In the genomic region with DNA sequence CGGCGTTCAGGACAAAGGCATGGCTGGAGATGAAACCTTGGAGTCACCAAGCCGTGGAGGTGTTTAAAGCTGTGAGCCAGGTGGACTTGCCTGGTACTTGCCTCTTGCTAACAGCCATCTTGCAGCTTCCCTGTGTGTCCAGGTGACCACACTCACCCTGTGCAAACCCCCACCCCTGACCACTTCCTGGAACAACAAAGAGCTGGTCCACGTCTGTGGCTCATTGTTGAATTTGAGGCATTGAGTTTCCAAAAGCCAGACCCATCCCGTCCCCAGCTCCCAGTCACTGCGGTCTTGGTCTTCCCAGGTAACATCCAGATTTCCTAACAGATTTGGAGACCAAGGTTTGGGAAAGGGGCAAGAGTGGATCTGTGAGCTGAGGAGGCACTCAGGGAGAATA, we compare ENCODE assay signal across 18 cellular contexts.
"Had no signal": no experiment of that assay in that cellular context is flagged by ENCODE, and none has a peak within 500 bp of the region (broad histone marks: within the 10 kb centered on the region; RNA-seq: fewer than 3 reads in every experiment).

No MANE protein-coding gene starts in this region.

- H2AFZ ChIP-seq: hepatocyte had no signal

- H3K27me3 ChIP-seq: colonic mucosa, hepatocyte, spleen, thyroid gland, upper lobe of left lung had no signal

- H3K9me3 ChIP-seq: colonic mucosa, psoas muscle, spleen, thyroid gland, upper lobe of left lung had no signal

- H3K27ac ChIP-seq: colonic mucosa, psoas muscle, spleen, thyroid gland, upper lobe of left lung had no signal

- DNase-seq: colonic mucosa; dermis blood vessel endothelial cell; foreskin melanocyte; kidney; mesenchymal stem cell; naive B cell; retina; spleen; stimulated activated CD4-positive, alpha-beta T cell treated with anti-CD3 and anti-CD28 coated beads, Interleukin-15, amount 100 ng/mL, for 24 hours; stimulated activated CD4-positive, alpha-beta T cell treated with anti-CD3 and anti-CD28 coated beads, Interleukin-1b, Interleukin-23, amount 100 ng/mL, for 48 hours; stimulated activated CD4-positive, alpha-beta T cell treated with anti-CD3 and anti-CD28 coated beads, Interleukin-4, amount 100 ng/mL, for 24 hours; stimulated activated naive CD8-positive, alpha-beta T cell treated with anti-CD3 and anti-CD28 coated beads, Interleukin-15, amount 100 ng/mL, for 72 hours; substantia nigra; upper lobe of left lung had no signal

- H3K36me3 ChIP-seq: colonic mucosa, thyroid gland had no signal

- H3K4me2 ChIP-seq: hepatocyte had no signal

- H3K79me2 ChIP-seq: hepatocyte had no signal

- H3K4me3 ChIP-seq: colonic mucosa, hepatocyte, lung, psoas muscle, spleen, thyroid gland, upper lobe of left lung had no signal

- H3K4me1 ChIP-seq: psoas muscle had no signal
